ENCODE assay signal across 32 cellular contexts in genomic region chr1:115493834-115494233, GRCh38.
"Had no signal": no experiment of that assay in that cellular context is flagged by ENCODE, and none has a peak within 500 bp of the region (broad histone marks: within the 10 kb centered on the region; RNA-seq: fewer than 3 reads in every experiment).

No MANE protein-coding gene starts in this region.

- H3K9me3 Mint-ChIP-seq: activated CD4-positive, alpha-beta T cell treated with anti-CD3 and anti-CD28 coated beads, Interleukin-2, amount 10 ng/mL, durations not matched to agents 24 days and 14 days; activated CD8-positive, alpha-beta T cell treated with anti-CD3 and anti-CD28 coated beads for 36 hours; activated naive CD8-positive, alpha-beta T cell treated with anti-CD3 and anti-CD28 coated beads for 36 hours; activated T-cell treated with anti-CD3 and anti-CD28 coated beads, Interleukin-2, amount 50 U/mL, for 72 hours; activated T-helper 17 cell treated with anti-CD3 and anti-CD28 coated beads, Interleukin-2, amount 50 U/mL, for 72 hours; central memory CD8-positive, alpha-beta T cell had no signal

- H3K36me3 ChIP-seq: cardiac muscle cell, Peyer's patch, SJCRH30 had no signal

- H3K27me3 Mint-ChIP-seq: activated CD8-positive, alpha-beta T cell treated with anti-CD3 and anti-CD28 coated beads for 36 hours; activated naive CD8-positive, alpha-beta T cell treated with anti-CD3 and anti-CD28 coated beads for 36 hours; activated T-helper 17 cell treated with anti-CD3 and anti-CD28 coated beads, Interleukin-2, amount 50 U/mL, for 72 hours; central memory CD8-positive, alpha-beta T cell had no signal

- H3K4me3 Mint-ChIP-seq: activated CD4-positive, alpha-beta T cell treated with anti-CD3 and anti-CD28 coated beads, Interleukin-2, amount 10 ng/mL, durations not matched to agents 24 days and 14 days; activated CD8-positive, alpha-beta T cell treated with anti-CD3 and anti-CD28 coated beads for 36 hours; activated naive CD8-positive, alpha-beta T cell treated with anti-CD3 and anti-CD28 coated beads for 36 hours; activated T-cell treated with anti-CD3 and anti-CD28 coated beads, Interleukin-2, amount 50 U/mL, for 72 hours; activated T-helper 17 cell treated with anti-CD3 and anti-CD28 coated beads, Interleukin-2, amount 50 U/mL, for 72 hours; central memory CD8-positive, alpha-beta T cell had no signal

- H3K27ac ChIP-seq: cardiac muscle cell, Peyer's patch, SJCRH30, SK-N-MC had no signal

- H3K4me1 Mint-ChIP-seq: activated CD4-positive, alpha-beta T cell treated with anti-CD3 and anti-CD28 coated beads, Interleukin-2, amount 10 ng/mL, durations not matched to agents 24 days and 14 days; activated naive CD8-positive, alpha-beta T cell treated with anti-CD3 and anti-CD28 coated beads for 36 hours; activated T-helper 17 cell treated with anti-CD3 and anti-CD28 coated beads, Interleukin-2, amount 50 U/mL, for 72 hours; central memory CD8-positive, alpha-beta T cell had no signal

- ATAC-seq: activated CD8-positive, alpha-beta T cell treated with anti-CD3 and anti-CD28 coated beads for 36 hours; activated T-cell treated with anti-CD3 and anti-CD28 coated beads, Interleukin-2, amount 50 U/mL, for 72 hours; activated T-helper 17 cell treated with anti-CD3 and anti-CD28 coated beads, Interleukin-2, amount 50 U/mL, for 72 hours; PC-3 had no signal

- H3K9me3 ChIP-seq: Peyer's patch, SJCRH30 had no signal

- H3K4me1 ChIP-seq: Peyer's patch had no signal

- DNase-seq: activated CD4-positive, alpha-beta T cell treated with anti-CD3 and anti-CD28 coated beads, Interleukin-2, amount 10 ng/mL, durations not matched to agents 24 days and 14 days; activated CD4-positive, alpha-beta T cell treated with anti-CD3 and anti-CD28 coated beads, Interleukin-2, amount 50 U/mL, for 4 hours; activated CD8-positive, alpha-beta T cell treated with anti-CD3 and anti-CD28 coated beads for 36 hours; activated effector memory CD4-positive, alpha-beta T cell treated with anti-CD3 and anti-CD28 coated beads, Interleukin-2, amount 50 U/mL, for 16 hours; activated naive CD4-positive, alpha-beta T cell; activated naive CD4-positive, alpha-beta T cell treated with anti-CD3 and anti-CD28 coated beads, Interleukin-2, amount 50 U/mL, for 16 hours; activated naive CD8-positive, alpha-beta T cell treated with anti-CD3 and anti-CD28 coated beads for 36 hours; activated T-cell treated with anti-CD3 and anti-CD28 coated beads, Interleukin-2, amount 50 U/mL, for 1 hour; activated T-cell treated with anti-CD3 and anti-CD28 coated beads, Interleukin-2, amount 50 U/mL, for 72 hours; amniotic stem cell; aorta; NCI-H1092 treated with DMSO at 0.1 percent for 48 hours; NCI-H1417; NCI-H146; NCI-H187; NCI-H2029 treated with DMSO at 0.1 percent for 48 hours; NCI-H2107; NCI-H226; NCI-H446 treated with DMSO at 0.1 percent for 48 hours; NCI-H524; NCI-H69; NCI-H82; NK-92 treated with Interleukin-12 subunit alpha and Interleukin-12 subunit beta, amount 100 ng/mL, for 24 hours; PC-3; Peyer's patch; RPMI8226; SHP77; SJCRH30 had no signal

- H3K36me3 Mint-ChIP-seq: activated naive CD8-positive, alpha-beta T cell treated with anti-CD3 and anti-CD28 coated beads for 36 hours had no signal

- H3K4me3 ChIP-seq: cardiac muscle cell, Peyer's patch, SJCRH30, SK-N-MC had no signal

- H3K27me3 ChIP-seq: cardiac muscle cell, Peyer's patch, SJCRH30 had no signal

- H3K27ac Mint-ChIP-seq: activated CD4-positive, alpha-beta T cell treated with anti-CD3 and anti-CD28 coated beads, Interleukin-2, amount 10 ng/mL, durations not matched to agents 24 days and 14 days; activated CD8-positive, alpha-beta T cell treated with anti-CD3 and anti-CD28 coated beads for 36 hours; activated naive CD8-positive, alpha-beta T cell treated with anti-CD3 and anti-CD28 coated beads for 36 hours; activated T-cell treated with anti-CD3 and anti-CD28 coated beads, Interleukin-2, amount 50 U/mL, for 72 hours; activated T-helper 17 cell treated with anti-CD3 and anti-CD28 coated beads, Interleukin-2, amount 50 U/mL, for 72 hours had no signal
